In genomic region chr20:50123418-50123817, GRCh38 we compare ENCODE assay signal across 1 cellular context.
TF ChIP-seq lines count a peak whose summit lies in the region.

No MANE protein-coding gene starts in this region.

TF ChIP-seq in IMR-90, 13 proteins besides CTCF, POLR2A, EP300 and RAD21:
- TF ChIP-seq MAZ (IDR thresholded peaks at IDR 0.05; ENCODE audit: borderline replicate concordance, low read depth, low read length): no peak
- TF ChIP-seq SMC3 (IDR thresholded peaks at IDR 0.05; ENCODE audit: low read depth, low read length): no peak
- TF ChIP-seq NFE2L2 (IDR thresholded peaks at IDR 0.05; ENCODE audit: low read depth, low read length): no peak
- TF ChIP-seq FOS (IDR thresholded peaks at IDR 0.05; ENCODE audit: low read depth, low read length): no peak
- no peak for TF ChIP-seq USF2 (IDR thresholded peaks at IDR 0.05; ENCODE audit: low read depth, low read length)
- TF ChIP-seq MAFK (IDR thresholded peaks at IDR 0.05; ENCODE audit: low read depth, low read length): no peak
- TF ChIP-seq CEBPB (IDR thresholded peaks at IDR 0.05; ENCODE audit: low read depth, low read length): no peak
- TF ChIP-seq RCOR1 (IDR thresholded peaks at IDR 0.05; ENCODE audit: insufficient replicate concordance, low read length): no peak
- no peak for TF ChIP-seq MXI1 (IDR thresholded peaks at IDR 0.05; ENCODE audit: borderline replicate concordance, low read depth, low read length)
